Comparison of ENCODE assay signal across 2 cellular contexts in the genomic region with DNA sequence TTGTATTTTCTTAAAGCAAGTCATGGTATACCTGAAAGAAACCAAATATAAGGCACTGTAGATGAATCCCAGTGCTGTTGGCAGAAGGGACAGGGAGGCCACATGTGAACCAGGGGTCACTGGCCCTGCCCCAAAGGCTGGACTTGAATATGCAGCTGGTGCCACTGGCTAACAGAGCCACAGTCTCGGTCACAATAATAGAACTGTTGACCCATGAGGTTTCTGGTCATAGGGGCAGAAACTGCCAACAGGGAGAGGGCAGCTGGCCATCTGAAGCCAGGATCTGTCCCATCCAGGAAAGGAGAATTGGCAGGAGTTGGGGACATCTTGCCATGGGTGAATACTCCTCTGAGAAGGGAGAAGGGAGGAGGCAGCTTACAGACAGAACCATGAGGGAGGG.
TF ChIP-seq lines count a peak whose summit lies in the region.

No MANE protein-coding gene starts in this region.

TF ChIP-seq in IMR-90, 13 proteins besides CTCF, POLR2A, EP300 and RAD21:
- TF ChIP-seq FOS (IDR thresholded peaks at IDR 0.05; ENCODE audit: low read depth, low read length) = no peak
- no peak for TF ChIP-seq CEBPB (IDR thresholded peaks at IDR 0.05; ENCODE audit: low read depth, low read length)
- TF ChIP-seq, protein P1, sequence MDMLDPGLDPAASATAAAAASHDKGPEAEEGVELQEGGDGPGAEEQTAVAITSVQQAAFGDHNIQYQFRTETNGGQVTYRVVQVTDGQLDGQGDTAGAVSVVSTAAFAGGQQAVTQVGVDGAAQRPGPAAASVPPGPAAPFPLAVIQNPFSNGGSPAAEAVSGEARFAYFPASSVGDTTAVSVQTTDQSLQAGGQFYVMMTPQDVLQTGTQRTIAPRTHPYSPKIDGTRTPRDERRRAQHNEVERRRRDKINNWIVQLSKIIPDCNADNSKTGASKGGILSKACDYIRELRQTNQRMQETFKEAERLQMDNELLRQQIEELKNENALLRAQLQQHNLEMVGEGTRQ (IDR thresholded peaks at IDR 0.05; ENCODE audit: low read depth, low read length) = no peak
- no peak for TF ChIP-seq BHLHE40 (IDR thresholded peaks at IDR 0.05; ENCODE audit: low read depth, low read length)
- TF ChIP-seq CHD1 (IDR thresholded peaks at IDR 0.05; ENCODE audit: low read depth, low read length) = no peak
- TF ChIP-seq RFX5 (IDR thresholded peaks at IDR 0.05; ENCODE audit: low read depth, low read length) = no peak
- TF ChIP-seq MAZ (IDR thresholded peaks at IDR 0.05; ENCODE audit: borderline replicate concordance, low read depth, low read length) = no peak
- no peak for TF ChIP-seq MXI1 (IDR thresholded peaks at IDR 0.05; ENCODE audit: borderline replicate concordance, low read depth, low read length)
- TF ChIP-seq MAFK (IDR thresholded peaks at IDR 0.05; ENCODE audit: low read depth, low read length) = no peak

TF ChIP-seq in GM23338, 12 proteins besides CTCF, POLR2A, EP300 and RAD21:
- TF ChIP-seq JUNB (IDR thresholded peaks at IDR 0.05; ENCODE audit: unreplicated experiment) = no peak
- TF ChIP-seq, protein P2, sequence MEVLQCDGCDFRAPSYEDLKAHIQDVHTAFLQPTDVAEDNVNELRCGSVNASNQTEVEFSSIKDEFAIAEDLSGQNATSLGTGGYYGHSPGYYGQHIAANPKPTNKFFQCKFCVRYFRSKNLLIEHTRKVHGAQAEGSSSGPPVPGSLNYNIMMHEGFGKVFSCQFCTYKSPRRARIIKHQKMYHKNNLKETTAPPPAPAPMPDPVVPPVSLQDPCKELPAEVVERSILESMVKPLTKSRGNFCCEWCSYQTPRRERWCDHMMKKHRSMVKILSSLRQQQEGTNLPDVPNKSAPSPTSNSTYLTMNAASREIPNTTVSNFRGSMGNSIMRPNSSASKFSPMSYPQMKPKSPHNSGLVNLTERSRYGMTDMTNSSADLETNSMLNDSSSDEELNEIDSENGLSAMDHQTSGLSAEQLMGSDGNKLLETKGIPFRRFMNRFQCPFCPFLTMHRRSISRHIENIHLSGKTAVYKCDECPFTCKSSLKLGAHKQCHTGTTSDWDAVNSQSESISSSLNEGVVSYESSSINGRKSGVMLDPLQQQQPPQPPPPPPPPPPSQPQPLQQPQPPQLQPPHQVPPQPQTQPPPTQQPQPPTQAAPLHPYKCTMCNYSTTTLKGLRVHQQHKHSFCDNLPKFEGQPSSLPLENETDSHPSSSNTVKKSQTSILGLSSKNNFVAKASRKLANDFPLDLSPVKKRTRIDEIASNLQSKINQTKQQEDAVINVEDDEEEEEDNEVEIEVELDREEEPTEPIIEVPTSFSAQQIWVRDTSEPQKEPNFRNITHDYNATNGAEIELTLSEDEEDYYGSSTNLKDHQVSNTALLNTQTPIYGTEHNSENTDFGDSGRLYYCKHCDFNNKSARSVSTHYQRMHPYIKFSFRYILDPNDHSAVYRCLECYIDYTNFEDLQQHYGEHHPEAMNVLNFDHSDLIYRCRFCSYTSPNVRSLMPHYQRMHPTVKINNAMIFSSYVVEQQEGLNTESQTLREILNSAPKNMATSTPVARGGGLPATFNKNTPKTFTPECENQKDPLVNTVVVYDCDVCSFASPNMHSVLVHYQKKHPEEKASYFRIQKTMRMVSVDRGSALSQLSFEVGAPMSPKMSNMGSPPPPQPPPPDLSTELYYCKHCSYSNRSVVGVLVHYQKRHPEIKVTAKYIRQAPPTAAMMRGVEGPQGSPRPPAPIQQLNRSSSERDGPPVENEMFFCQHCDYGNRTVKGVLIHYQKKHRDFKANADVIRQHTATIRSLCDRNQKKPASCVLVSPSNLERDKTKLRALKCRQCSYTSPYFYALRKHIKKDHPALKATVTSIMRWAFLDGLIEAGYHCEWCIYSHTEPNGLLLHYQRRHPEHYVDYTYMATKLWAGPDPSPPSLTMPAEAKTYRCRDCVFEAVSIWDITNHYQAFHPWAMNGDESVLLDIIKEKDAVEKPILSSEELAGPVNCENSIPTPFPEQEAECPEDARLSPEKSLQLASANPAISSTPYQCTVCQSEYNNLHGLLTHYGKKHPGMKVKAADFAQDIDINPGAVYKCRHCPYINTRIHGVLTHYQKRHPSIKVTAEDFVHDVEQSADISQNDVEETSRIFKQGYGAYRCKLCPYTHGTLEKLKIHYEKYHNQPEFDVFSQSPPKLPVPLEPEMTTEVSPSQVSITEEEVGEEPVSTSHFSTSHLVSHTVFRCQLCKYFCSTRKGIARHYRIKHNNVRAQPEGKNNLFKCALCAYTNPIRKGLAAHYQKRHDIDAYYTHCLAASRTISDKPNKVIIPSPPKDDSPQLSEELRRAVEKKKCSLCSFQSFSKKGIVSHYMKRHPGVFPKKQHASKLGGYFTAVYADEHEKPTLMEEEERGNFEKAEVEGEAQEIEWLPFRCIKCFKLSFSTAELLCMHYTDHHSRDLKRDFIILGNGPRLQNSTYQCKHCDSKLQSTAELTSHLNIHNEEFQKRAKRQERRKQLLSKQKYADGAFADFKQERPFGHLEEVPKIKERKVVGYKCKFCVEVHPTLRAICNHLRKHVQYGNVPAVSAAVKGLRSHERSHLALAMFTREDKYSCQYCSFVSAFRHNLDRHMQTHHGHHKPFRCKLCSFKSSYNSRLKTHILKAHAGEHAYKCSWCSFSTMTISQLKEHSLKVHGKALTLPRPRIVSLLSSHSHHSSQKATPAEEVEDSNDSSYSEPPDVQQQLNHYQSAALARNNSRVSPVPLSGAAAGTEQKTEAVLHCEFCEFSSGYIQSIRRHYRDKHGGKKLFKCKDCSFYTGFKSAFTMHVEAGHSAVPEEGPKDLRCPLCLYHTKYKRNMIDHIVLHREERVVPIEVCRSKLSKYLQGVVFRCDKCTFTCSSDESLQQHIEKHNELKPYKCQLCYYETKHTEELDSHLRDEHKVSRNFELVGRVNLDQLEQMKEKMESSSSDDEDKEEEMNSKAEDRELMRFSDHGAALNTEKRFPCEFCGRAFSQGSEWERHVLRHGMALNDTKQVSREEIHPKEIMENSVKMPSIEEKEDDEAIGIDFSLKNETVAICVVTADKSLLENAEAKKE (CRISPR knock-in tag; IDR thresholded peaks at IDR 0.05) = no peak
- TF ChIP-seq, protein P3, sequence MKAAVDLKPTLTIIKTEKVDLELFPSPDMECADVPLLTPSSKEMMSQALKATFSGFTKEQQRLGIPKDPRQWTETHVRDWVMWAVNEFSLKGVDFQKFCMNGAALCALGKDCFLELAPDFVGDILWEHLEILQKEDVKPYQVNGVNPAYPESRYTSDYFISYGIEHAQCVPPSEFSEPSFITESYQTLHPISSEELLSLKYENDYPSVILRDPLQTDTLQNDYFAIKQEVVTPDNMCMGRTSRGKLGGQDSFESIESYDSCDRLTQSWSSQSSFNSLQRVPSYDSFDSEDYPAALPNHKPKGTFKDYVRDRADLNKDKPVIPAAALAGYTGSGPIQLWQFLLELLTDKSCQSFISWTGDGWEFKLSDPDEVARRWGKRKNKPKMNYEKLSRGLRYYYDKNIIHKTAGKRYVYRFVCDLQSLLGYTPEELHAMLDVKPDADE (IDR thresholded peaks at IDR 0.05) = no peak
- no peak for TF ChIP-seq EZH2 (IDR thresholded peaks at IDR 0.05; ENCODE audit: low read depth, unreplicated experiment)
- TF ChIP-seq EZH2phosphoT487 (IDR thresholded peaks at IDR 0.05; ENCODE audit: unreplicated experiment) = no peak
- TF ChIP-seq POLR2AphosphoS5 (IDR thresholded peaks at IDR 0.05; ENCODE audit: low read depth) = no peak
- TF ChIP-seq, protein P4, sequence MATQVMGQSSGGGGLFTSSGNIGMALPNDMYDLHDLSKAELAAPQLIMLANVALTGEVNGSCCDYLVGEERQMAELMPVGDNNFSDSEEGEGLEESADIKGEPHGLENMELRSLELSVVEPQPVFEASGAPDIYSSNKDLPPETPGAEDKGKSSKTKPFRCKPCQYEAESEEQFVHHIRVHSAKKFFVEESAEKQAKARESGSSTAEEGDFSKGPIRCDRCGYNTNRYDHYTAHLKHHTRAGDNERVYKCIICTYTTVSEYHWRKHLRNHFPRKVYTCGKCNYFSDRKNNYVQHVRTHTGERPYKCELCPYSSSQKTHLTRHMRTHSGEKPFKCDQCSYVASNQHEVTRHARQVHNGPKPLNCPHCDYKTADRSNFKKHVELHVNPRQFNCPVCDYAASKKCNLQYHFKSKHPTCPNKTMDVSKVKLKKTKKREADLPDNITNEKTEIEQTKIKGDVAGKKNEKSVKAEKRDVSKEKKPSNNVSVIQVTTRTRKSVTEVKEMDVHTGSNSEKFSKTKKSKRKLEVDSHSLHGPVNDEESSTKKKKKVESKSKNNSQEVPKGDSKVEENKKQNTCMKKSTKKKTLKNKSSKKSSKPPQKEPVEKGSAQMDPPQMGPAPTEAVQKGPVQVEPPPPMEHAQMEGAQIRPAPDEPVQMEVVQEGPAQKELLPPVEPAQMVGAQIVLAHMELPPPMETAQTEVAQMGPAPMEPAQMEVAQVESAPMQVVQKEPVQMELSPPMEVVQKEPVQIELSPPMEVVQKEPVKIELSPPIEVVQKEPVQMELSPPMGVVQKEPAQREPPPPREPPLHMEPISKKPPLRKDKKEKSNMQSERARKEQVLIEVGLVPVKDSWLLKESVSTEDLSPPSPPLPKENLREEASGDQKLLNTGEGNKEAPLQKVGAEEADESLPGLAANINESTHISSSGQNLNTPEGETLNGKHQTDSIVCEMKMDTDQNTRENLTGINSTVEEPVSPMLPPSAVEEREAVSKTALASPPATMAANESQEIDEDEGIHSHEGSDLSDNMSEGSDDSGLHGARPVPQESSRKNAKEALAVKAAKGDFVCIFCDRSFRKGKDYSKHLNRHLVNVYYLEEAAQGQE (IDR thresholded peaks at IDR 0.05; ENCODE audit: unreplicated experiment) = no peak
- no peak for TF ChIP-seq ZNF331 (CRISPR knock-in tag; IDR thresholded peaks at IDR 0.05; ENCODE audit: low read depth)
- TF ChIP-seq STAT1 (IDR thresholded peaks at IDR 0.05; ENCODE audit: unreplicated experiment) = no peak
- TF ChIP-seq CREB1 (CRISPR knock-in tag; IDR thresholded peaks at IDR 0.05; ENCODE audit: low read depth) = no peak
- no peak for TF ChIP-seq ZNF114 (CRISPR knock-in tag; IDR thresholded peaks at IDR 0.05)
- TF ChIP-seq NANOG (IDR thresholded peaks at IDR 0.05; ENCODE audit: borderline replicate concordance) = no peak
